In the genomic region with DNA sequence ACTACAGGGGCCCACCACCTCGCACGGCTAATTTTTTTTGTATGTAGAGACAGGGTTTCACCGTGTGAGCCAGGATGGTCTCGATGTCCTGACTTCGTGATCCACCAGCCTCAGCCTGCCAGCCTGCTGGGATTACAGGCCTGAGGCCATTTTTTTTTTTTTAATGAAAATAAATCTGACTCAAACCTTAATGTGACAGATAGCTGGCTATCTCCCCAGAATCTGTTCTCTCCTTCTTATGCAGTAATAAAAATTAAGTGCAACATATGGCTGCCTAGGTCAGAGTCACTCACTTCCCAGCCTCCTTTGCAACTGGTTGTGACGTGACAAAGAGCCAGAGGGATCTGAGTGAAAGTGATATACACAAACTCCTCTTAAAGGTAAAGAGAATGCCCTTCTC, we compare ENCODE assay signal across 14 cellular contexts. TPM values are rescaled to one million over a fixed set of nuclear protein-coding genes. Genes with fewer than 3 reads are reported as not detected.
A peak's percentile ranks its signal among the peaks of the same experiment; 100 is the strongest.
DNase-seq lines count a peak whose midpoint lies in the region; TF ChIP-seq lines count a peak whose summit lies in the region.
"Had no signal": no experiment of that assay in that cellular context is flagged by ENCODE, and none has a peak within 500 bp of the region (broad histone marks: within the 10 kb centered on the region; RNA-seq: fewer than 3 reads in every experiment).

No MANE protein-coding gene starts in this region.

- no peaks in the 10 kb centered on the region for H3K27me3 Mint-ChIP-seq in osteocyte (ENCODE audit: unreplicated experiment)

- intact Hi-C loops in head of caudate nucleus (cut with DNase I) = no loop called here

- in situ Hi-C loops in astrocyte of the spinal cord (cut with HindIII; ENCODE audit: low sequenced_read_pairs) = no loop called here
- in situ Hi-C loops in GM13977 (cut with MboI; ENCODE audit: low pct_unique_long_range_greater_than_20kb, low sequenced_read_pairs, unreplicated experiment) = no loop called here

- peaks cover 51% of the 10 kb centered on the region for H3K4me1 Mint-ChIP-seq in osteocyte (ENCODE audit: unreplicated experiment)

- DNase-seq in ELR (ENCODE audit: low read depth) (peak; percentile 19), NCI-H2081 treated with DMSO at 0.1 percent for 48 hours (lab: John Stamatoyannopoulos, UW) (peak; percentile 65), astrocyte of the spinal cord (ENCODE audit: low read depth, low spot score) (peak; percentile 60), osteocyte (ENCODE audit: extremely low spot score, unreplicated experiment) (no peak), GM13977 (ENCODE audit: low spot score) (no peak), head of caudate nucleus (no peak)
- no peak for DNase-seq in stimulated activated naive CD4-positive, alpha-beta T cell (lab: John Stamatoyannopoulos, UW)
- DNase-seq in stimulated activated naive CD4-positive, alpha-beta T cell treated with Interleukin-2 at 50 U/mL for 16 hours (lab: John Stamatoyannopoulos, UW) = no peak
- DNase-seq: kidney, NCI-H345, substantia nigra had no signal

- peak overlapping the region; percentile 85 for H3K27ac Mint-ChIP-seq in osteocyte (ENCODE audit: unreplicated experiment)

- peaks cover 4% of the 10 kb centered on the region for H3K9me3 Mint-ChIP-seq in osteocyte (ENCODE audit: unreplicated experiment)

- no peak overlapping the region for H3K4me3 Mint-ChIP-seq in osteocyte (ENCODE audit: unreplicated experiment)

- H3K4me3 ChIP-seq in astrocyte of the spinal cord (ENCODE audit: low read depth, low read length) = no peak overlapping the region
- H3K4me3 ChIP-seq: cardiac muscle cell, right atrium auricular region, SJSA1 had no signal

- TF ChIP-seq CTCF in astrocyte of the spinal cord (IDR thresholded peaks at IDR 0.05; ENCODE audit: low read depth, low read length) = no peak
- no peak for TF ChIP-seq CTCF in osteocyte (IDR thresholded peaks at IDR 0.05)
- no peak for TF ChIP-seq CTCF in GM13977 (IDR thresholded peaks at IDR 0.05; ENCODE audit: extremely low read depth, insufficient read depth, missing control alignments)

- peaks cover 24% of the 10 kb centered on the region for H3K36me3 Mint-ChIP-seq in osteocyte (ENCODE audit: unreplicated experiment)

RNA-seq across cellular contexts. Expression of a gene that starts 53.0 kb away (rescaled TPM):
- 46.2 and 46.3 TPM in 2 replicates for total RNA-seq in osteocyte

Comparison
In these comparisons a context has a peak if more than half of its experiments do, and no peak if none do; other contexts are left out.
1. DNase-seq: peak in ELR (single experiment), NCI-H2081 treated with DMSO at 0.1 percent for 48 hours (single experiment) and astrocyte of the spinal cord (single experiment); none in osteocyte (single experiment), stimulated activated naive CD4-positive, alpha-beta T cell (0 of 6), stimulated activated naive CD4-positive, alpha-beta T cell treated with Interleukin-2 at 50 U/mL for 16 hours (single experiment), GM13977 (single experiment) and head of caudate nucleus (0 of 42).